ENCODE assay signal across 1 cellular context in the genomic region with DNA sequence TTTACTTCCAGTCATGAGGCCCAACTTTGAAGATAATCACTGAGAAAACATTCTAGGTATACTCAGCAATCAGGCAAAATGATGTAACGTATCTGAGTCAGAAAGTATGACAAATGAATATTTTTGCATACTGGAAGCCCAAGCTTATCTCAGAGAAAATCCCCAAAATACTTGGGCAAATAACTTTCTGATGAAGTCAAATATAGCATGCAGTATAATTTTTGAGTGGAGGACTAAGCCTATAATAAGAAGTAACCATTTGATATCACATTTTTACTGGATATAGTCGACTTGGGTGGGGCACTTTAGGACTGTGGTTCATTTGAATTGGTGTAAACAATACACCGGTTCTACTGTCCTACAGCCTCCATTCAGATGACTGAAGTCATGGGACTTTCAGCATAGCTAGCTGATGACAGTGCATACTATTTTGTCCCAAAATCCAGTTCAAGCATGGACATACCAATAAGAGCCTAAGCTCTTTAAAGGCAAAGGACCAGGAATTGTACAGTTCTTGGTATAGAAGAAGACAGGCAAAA.
TF ChIP-seq lines count a peak whose summit lies in the region.

No MANE protein-coding gene starts in this region.

TF ChIP-seq in IMR-90, 13 proteins besides CTCF, POLR2A, EP300 and RAD21 (continued from another document):
- peak; percentile 75 for TF ChIP-seq MAFK (IDR thresholded peaks at IDR 0.05; ENCODE audit: low read depth, low read length)
- peak; percentile 91 for TF ChIP-seq CEBPB (IDR thresholded peaks at IDR 0.05; ENCODE audit: low read depth, low read length)
TF ChIP-seq in IMR-90: peak in this region for 4.
